In the genomic region with DNA sequence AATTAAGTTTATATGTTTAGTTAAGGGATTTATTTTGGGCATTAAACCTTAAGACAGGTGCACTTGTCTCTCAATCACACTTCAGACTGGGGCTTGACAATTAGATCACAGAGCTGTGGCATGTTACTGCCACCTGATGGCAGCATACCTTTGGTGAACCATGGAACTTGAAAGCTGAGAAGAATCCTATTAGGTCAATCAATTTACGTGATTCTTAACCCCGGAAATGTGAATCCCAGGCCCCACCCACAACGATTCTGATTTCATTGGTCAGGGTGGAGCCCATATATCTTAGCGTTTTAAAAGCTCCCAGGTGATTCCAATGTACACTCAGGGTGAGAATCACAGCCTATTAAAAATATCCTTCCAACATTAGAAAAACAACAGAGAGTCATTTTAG, we compare ENCODE assay signal across 8 cellular contexts.
DNase-seq lines count a peak whose midpoint lies in the region; ATAC-seq lines count a peak whose summit lies in the region.

No MANE protein-coding gene starts in this region.

- H3K36me3 ChIP-seq in neuronal stem cell (replicated peaks in 1 of 2; ENCODE audit: control insufficient read depth in 2 of 2, insufficient read depth in 2 of 2, low read length in 2 of 2): no peaks in the 10 kb centered on the region

- intact Hi-C loops in activated CD4-positive, alpha-beta T cell treated with anti-CD3 and anti-CD28 coated beads, Interleukin-2, amount 10 ng/mL, durations not matched to agents 24 days and 14 days (cut with micrococcal nuclease): loop anchor here (1.0 kb wide), 2 partner anchors 98 to 246 kb away; no protein-coding TSS in a partner anchor

- no peak overlapping the region for H3K27ac ChIP-seq in neuronal stem cell (replicated peaks; ENCODE audit: low read length)

- H2BK5ac ChIP-seq in neuronal stem cell (ENCODE audit: low read length): no peak overlapping the region

- no CpG with 5 or more reads among the region's 4 CpGs for WGBS in neuronal stem cell (ENCODE audit: extremely low coverage in 2 of 2, insufficient read length in 2 of 2, insufficient replicate concordance in 1 of 2), 2 donors

- no peak overlapping the region for H3K4me3 Mint-ChIP-seq in activated CD4-positive, alpha-beta T cell treated with anti-CD3 and anti-CD28 coated beads, Interleukin-2, amount 10 ng/mL, durations not matched to agents 24 days and 14 days

- no peak overlapping the region for H3K9ac ChIP-seq in neuronal stem cell (ENCODE audit: low read depth, low read length, poor library complexity)

- DNase-seq in 8988T (peak; percentile 31), GM03348 (ENCODE audit: low spot score) (peak; percentile 43), NCI-H146 (lab: John Stamatoyannopoulos, UW) (peak; percentile 58), neuronal stem cell (ENCODE audit: low spot score) (peak; percentile 31), GDM1 (lab: John Stamatoyannopoulos, UW) (no peak), dedifferentiated amniotic fluid mesenchymal stem cell (ENCODE audit: extremely low spot score) (no peak)
- DNase-seq in activated CD4-positive, alpha-beta T cell treated with anti-CD3 and anti-CD28 coated beads, Interleukin-2, amount 10 ng/mL, durations not matched to agents 24 days and 14 days: peak; percentile 83

- no peaks in the 10 kb centered on the region for H3K36me3 Mint-ChIP-seq in activated CD4-positive, alpha-beta T cell treated with anti-CD3 and anti-CD28 coated beads, Interleukin-2, amount 10 ng/mL, durations not matched to agents 24 days and 14 days (ENCODE audit: low read depth)

- H3K4me1 Mint-ChIP-seq in activated CD4-positive, alpha-beta T cell treated with anti-CD3 and anti-CD28 coated beads, Interleukin-2, amount 10 ng/mL, durations not matched to agents 24 days and 14 days: no peaks in the 10 kb centered on the region

- no peak overlapping the region for H3K27ac Mint-ChIP-seq in activated CD4-positive, alpha-beta T cell treated with anti-CD3 and anti-CD28 coated beads, Interleukin-2, amount 10 ng/mL, durations not matched to agents 24 days and 14 days

- H2BK12ac ChIP-seq in neuronal stem cell (ENCODE audit: low read length): no peak overlapping the region

- no peak overlapping the region for H3K4me2 ChIP-seq in neuronal stem cell (ENCODE audit: insufficient read depth, low read length, poor library complexity, severe bottlenecking)

- ATAC-seq in esophagus mucosa: peak; percentile 76

- no peaks in the 10 kb centered on the region for H3K27me3 ChIP-seq in neuronal stem cell (ENCODE audit: control insufficient read depth in 3 of 3, insufficient read depth in 3 of 3, low read depth in 1 of 3, low read length in 3 of 3)

- H2AFZ ChIP-seq in neuronal stem cell (ENCODE audit: low read length): no peak overlapping the region

- no peaks in the 10 kb centered on the region for H3K9me3 ChIP-seq in neuronal stem cell (replicated peaks in 1 of 2; ENCODE audit: control insufficient read depth in 2 of 2, insufficient read depth in 1 of 2, low read depth in 1 of 2, low read length in 2 of 2)

- no peaks in the 10 kb centered on the region for H3K4me1 ChIP-seq in neuronal stem cell (ENCODE audit: control insufficient read depth in 2 of 2, insufficient read depth in 1 of 2, low read depth in 1 of 2, low read length in 2 of 2)

- no peak overlapping the region for H4K91ac ChIP-seq in neuronal stem cell (ENCODE audit: low read depth, low read length, poor library complexity)

- H3K4me3 ChIP-seq in neuronal stem cell (ENCODE audit: low read length in 2 of 2): no peak overlapping the region

- H3K23ac ChIP-seq in neuronal stem cell (ENCODE audit: low read depth, low read length, poor library complexity): no peak overlapping the region

- no peak overlapping the region for H2BK15ac ChIP-seq in neuronal stem cell (ENCODE audit: low read length)

- H3K9me3 Mint-ChIP-seq in activated CD4-positive, alpha-beta T cell treated with anti-CD3 and anti-CD28 coated beads, Interleukin-2, amount 10 ng/mL, durations not matched to agents 24 days and 14 days: no peaks in the 10 kb centered on the region

- H3K14ac ChIP-seq in neuronal stem cell (ENCODE audit: low read length): no peak overlapping the region

- no peak overlapping the region for H2AK5ac ChIP-seq in neuronal stem cell (ENCODE audit: low read depth, low read length)

- H2BK120ac ChIP-seq in neuronal stem cell (ENCODE audit: low read depth, low read length): no peak overlapping the region

- no peak overlapping the region for H3K4ac ChIP-seq in neuronal stem cell (ENCODE audit: low read length)

- no peak overlapping the region for H3K18ac ChIP-seq in neuronal stem cell (ENCODE audit: low read length)

- H4K8ac ChIP-seq in neuronal stem cell (ENCODE audit: low read depth, low read length): no peak overlapping the region

- H3K79me1 ChIP-seq in neuronal stem cell (ENCODE audit: low read depth, low read length): no peaks in the 10 kb centered on the region

- peaks cover 12% of the 10 kb centered on the region for H3K27me3 Mint-ChIP-seq in activated CD4-positive, alpha-beta T cell treated with anti-CD3 and anti-CD28 coated beads, Interleukin-2, amount 10 ng/mL, durations not matched to agents 24 days and 14 days

Comparison
In these comparisons a context has a peak if more than half of its experiments do, and no peak if none do; other contexts are left out.
1. DNase-seq: peak in 8988T (single experiment), GM03348 (single experiment), NCI-H146 (single experiment), activated CD4-positive, alpha-beta T cell treated with anti-CD3 and anti-CD28 coated beads, Interleukin-2, amount 10 ng/mL, durations not matched to agents 24 days and 14 days (single experiment) and neuronal stem cell (single experiment); none in GDM1 (single experiment) and dedifferentiated amniotic fluid mesenchymal stem cell (single experiment).